Comparison of ENCODE assay signal across 1 cellular context in the genomic region with DNA sequence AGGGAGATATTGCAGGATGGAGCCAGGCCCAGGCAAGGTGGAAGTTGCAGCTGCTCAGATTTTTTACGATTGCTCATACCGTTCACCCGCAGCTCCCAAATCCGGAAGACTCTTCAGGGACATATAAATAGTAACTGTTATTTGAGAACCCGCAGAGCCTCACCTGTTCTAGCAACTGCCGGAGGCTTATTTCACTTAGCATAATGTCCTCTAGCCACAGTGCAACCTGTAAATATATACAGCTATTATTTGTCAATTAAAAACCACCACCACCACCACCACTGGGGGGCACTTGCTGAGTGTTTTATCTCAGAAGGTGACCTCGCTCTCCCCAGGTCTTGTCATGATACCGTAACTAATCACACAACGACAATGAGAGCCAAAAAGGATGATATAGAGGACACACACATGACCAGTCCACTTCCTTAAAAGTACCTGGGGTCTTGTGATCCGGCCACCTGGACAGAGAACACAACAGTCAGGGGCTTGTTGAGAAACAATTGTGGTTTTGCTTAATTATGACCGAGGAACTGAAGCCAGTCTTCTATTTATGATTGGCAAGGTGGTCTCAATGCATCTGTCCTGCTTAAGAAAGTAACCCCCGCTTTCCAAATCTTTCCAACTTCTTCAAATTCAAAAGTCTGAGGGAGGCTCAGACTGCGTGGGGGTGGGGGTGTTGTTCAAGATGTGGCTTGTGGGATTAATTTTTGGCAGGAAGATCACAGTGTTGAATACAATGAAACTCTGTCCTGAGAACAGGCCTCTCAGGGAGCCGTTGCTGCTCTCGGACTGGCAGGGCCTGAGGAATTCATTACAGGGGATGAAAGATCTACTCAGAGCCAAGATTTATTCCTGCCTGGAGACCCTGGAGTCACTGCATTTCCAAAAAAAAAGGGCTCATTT.
TF ChIP-seq lines count a peak whose summit lies in the region.

No MANE protein-coding gene starts in this region.

TF ChIP-seq in HepG2, 621 proteins besides CTCF, POLR2A, EP300 and RAD21 (continued from another document):
- TF ChIP-seq, protein P1, sequence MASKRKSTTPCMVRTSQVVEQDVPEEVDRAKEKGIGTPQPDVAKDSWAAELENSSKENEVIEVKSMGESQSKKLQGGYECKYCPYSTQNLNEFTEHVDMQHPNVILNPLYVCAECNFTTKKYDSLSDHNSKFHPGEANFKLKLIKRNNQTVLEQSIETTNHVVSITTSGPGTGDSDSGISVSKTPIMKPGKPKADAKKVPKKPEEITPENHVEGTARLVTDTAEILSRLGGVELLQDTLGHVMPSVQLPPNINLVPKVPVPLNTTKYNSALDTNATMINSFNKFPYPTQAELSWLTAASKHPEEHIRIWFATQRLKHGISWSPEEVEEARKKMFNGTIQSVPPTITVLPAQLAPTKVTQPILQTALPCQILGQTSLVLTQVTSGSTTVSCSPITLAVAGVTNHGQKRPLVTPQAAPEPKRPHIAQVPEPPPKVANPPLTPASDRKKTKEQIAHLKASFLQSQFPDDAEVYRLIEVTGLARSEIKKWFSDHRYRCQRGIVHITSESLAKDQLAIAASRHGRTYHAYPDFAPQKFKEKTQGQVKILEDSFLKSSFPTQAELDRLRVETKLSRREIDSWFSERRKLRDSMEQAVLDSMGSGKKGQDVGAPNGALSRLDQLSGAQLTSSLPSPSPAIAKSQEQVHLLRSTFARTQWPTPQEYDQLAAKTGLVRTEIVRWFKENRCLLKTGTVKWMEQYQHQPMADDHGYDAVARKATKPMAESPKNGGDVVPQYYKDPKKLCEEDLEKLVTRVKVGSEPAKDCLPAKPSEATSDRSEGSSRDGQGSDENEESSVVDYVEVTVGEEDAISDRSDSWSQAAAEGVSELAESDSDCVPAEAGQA (IDR thresholded peaks at IDR 0.05; ENCODE audit: low read depth): no peak
- TF ChIP-seq, protein P1 (CRISPR knock-in tag; IDR thresholded peaks at IDR 0.05; ENCODE audit: borderline replicate concordance): no peak
- TF ChIP-seq SMC3 (IDR thresholded peaks at IDR 0.05; ENCODE audit: low read length) (peak; percentile 83), FOXK1 (CRISPR knock-in tag; IDR thresholded peaks at IDR 0.05; ENCODE audit: borderline replicate concordance, low read depth) (peak; percentile 23; the same call in 1 of the 2 replicates), FOXO1 (CRISPR knock-in tag; IDR thresholded peaks at IDR 0.05) (no peak), NR2F6 (IDR thresholded peaks at IDR 0.05) (no peak), NR2F6 (CRISPR knock-in tag; IDR thresholded peaks at IDR 0.05) (0 out of 2 replicates have a peak, but pooled peaks have one; percentile 41), JUN (CRISPR knock-in tag; IDR thresholded peaks at IDR 0.05) (no peak), ZNF7 (CRISPR knock-in tag; IDR thresholded peaks at IDR 0.05) (no peak), ZNF75D (CRISPR knock-in tag; IDR thresholded peaks at IDR 0.05; ENCODE audit: borderline replicate concordance) (0 out of 2 replicates have a peak, but pooled peaks have one; percentile 43), PHB2 (IDR thresholded peaks at IDR 0.05; ENCODE audit: partially characterized antibody) (no peak), XRCC5 (optimal IDR thresholded peaks at IDR 0.05; ENCODE audit: low read length) (peak; percentile 32), STAG1 (CRISPR knock-in tag; IDR thresholded peaks at IDR 0.05) (peak; percentile 80), SOX6 (IDR thresholded peaks at IDR 0.05) (no peak), SOX6 (CRISPR knock-in tag; IDR thresholded peaks at IDR 0.05) (0 out of 2 replicates have a peak, but pooled peaks have one; percentile 22)
- TF ChIP-seq, protein P2, sequence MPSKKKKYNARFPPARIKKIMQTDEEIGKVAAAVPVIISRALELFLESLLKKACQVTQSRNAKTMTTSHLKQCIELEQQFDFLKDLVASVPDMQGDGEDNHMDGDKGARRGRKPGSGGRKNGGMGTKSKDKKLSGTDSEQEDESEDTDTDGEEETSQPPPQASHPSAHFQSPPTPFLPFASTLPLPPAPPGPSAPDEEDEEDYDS (CRISPR knock-in tag; IDR thresholded peaks at IDR 0.05): 0 out of 2 replicates have a peak, but pooled peaks have one; percentile 24
- TF ChIP-seq, protein P3, sequence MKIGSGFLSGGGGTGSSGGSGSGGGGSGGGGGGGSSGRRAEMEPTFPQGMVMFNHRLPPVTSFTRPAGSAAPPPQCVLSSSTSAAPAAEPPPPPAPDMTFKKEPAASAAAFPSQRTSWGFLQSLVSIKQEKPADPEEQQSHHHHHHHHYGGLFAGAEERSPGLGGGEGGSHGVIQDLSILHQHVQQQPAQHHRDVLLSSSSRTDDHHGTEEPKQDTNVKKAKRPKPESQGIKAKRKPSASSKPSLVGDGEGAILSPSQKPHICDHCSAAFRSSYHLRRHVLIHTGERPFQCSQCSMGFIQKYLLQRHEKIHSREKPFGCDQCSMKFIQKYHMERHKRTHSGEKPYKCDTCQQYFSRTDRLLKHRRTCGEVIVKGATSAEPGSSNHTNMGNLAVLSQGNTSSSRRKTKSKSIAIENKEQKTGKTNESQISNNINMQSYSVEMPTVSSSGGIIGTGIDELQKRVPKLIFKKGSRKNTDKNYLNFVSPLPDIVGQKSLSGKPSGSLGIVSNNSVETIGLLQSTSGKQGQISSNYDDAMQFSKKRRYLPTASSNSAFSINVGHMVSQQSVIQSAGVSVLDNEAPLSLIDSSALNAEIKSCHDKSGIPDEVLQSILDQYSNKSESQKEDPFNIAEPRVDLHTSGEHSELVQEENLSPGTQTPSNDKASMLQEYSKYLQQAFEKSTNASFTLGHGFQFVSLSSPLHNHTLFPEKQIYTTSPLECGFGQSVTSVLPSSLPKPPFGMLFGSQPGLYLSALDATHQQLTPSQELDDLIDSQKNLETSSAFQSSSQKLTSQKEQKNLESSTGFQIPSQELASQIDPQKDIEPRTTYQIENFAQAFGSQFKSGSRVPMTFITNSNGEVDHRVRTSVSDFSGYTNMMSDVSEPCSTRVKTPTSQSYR (CRISPR knock-in tag; IDR thresholded peaks at IDR 0.05; ENCODE audit: borderline replicate concordance): no peak
- TF ChIP-seq, protein P4, sequence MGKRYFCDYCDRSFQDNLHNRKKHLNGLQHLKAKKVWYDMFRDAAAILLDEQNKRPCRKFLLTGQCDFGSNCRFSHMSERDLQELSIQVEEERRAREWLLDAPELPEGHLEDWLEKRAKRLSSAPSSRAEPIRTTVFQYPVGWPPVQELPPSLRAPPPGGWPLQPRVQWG (CRISPR knock-in tag; IDR thresholded peaks at IDR 0.05; ENCODE audit: borderline replicate concordance, low read depth): no peak
TF ChIP-seq in HepG2: peak in this region for 9.
